ENCODE assay signal across 1 cellular context in the genomic region with DNA sequence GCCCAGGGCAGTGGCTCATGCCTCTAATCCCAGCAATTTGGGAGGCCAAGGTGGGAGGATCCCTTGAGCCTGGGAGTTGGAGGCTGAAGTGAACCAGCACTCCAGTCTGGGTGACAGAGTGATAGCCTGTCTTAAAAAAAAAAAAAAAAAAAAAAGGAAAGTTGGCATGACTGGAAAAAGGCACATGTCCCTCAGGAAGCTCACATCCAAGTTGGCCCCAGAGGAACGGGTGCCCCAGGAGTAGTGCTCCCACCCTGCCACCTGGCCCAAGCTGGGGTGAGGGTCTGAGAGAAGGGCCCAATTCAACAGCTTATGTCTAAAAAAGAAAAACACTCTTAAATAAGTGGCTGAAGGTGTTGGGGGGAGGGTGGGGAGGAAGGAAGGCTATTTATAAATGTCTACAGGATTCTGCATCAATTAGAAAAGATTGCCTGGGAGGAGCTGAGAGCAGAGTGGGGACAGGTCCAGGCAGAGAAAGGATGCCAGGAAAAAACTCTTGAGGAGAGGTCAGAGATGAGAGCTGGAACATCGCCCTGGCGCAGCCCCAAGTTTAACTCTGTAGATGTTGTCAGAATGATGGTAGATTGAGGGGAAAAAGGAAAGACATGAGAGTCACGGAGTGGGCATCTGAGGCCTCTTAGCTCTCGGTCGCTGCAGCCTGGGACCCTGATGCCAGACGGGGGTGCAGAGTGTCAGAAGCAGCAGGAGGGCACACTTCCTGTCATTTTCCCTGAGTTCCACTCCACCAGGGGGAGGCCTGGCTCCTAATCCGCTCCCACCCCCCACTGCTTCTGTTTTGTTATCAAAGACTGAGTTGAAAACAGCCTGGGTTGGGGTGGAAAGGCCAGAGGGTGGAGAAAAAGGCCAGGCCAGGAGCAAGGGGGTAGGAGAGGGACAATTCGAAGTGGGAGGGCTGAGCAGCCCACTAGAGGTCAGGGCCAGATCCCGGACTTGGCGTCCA.
TF ChIP-seq lines count a peak whose summit lies in the region.

No MANE protein-coding gene starts in this region.

TF ChIP-seq in IMR-90, 13 proteins besides CTCF, POLR2A, EP300 and RAD21:
- TF ChIP-seq NFE2L2 (IDR thresholded peaks at IDR 0.05; ENCODE audit: low read depth, low read length) (no peak), RFX5 (IDR thresholded peaks at IDR 0.05; ENCODE audit: low read depth, low read length) (no peak), SMC3 (IDR thresholded peaks at IDR 0.05; ENCODE audit: low read depth, low read length) (peak; percentile 23; the same call in 1 of the 2 replicates), RCOR1 (IDR thresholded peaks at IDR 0.05; ENCODE audit: insufficient replicate concordance, low read length) (no peak), MXI1 (IDR thresholded peaks at IDR 0.05; ENCODE audit: borderline replicate concordance, low read depth, low read length) (no peak)
TF ChIP-seq in IMR-90: peak in this region for 1.
